Comparison of ENCODE assay signal across 9 cellular contexts in the genomic region with DNA sequence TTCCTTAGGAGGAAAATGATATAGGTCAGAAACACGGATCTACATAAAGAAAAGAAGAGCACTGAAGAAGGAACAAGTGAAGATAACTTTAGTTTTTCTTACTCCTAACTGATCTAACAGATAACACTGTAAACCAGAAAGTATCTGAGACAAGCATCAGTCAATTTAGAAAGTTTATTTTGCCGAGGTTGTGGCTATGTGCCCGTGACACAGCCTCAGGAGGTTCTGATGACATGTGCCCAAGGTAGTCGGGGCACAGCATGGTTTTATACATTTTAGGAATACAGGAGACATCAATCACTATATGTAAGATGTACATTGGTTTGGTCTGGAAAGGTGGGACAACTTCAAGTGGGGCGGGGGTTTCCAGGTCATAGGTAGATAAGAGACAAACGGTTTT. TPM values are rescaled to one million over a fixed set of nuclear protein-coding genes. Genes with fewer than 3 reads are reported as not detected.
"Had no signal": no experiment of that assay in that cellular context is flagged by ENCODE, and none has a peak within 500 bp of the region (broad histone marks: within the 10 kb centered on the region; RNA-seq: fewer than 3 reads in every experiment).

No MANE protein-coding gene starts in this region.

- FAIRE-seq: G401.6, GM12878, GM12891, GM12892, GM18507, GM19239 had no signal

- ATAC-seq: GM12878 had no signal

- H3K4me3 ChIP-seq: GM12878 had no signal

- DNase-seq: GDM1, GF-D8 had no signal

RNA-seq across cellular contexts. Expression of a gene that starts 23.1 kb away (rescaled TPM):
- total RNA-seq: G401 had no signal
